15 cellular contexts compared by ENCODE assay signal in genomic region chr17:73349138-73349537, GRCh38. TPM values are rescaled to one million over a fixed set of nuclear protein-coding genes. Genes with fewer than 3 reads are reported as not detected.
DNase-seq lines count a peak whose midpoint lies in the region; ATAC-seq and TF ChIP-seq lines count a peak whose summit lies in the region.
"Had no signal": no experiment of that assay in that cellular context is flagged by ENCODE, and none has a peak within 500 bp of the region (broad histone marks: within the 10 kb centered on the region; RNA-seq: fewer than 3 reads in every experiment).

No MANE protein-coding gene starts in this region.

- no peak for ATAC-seq in GM18858 (IDR thresholded peaks at IDR 0.05; ENCODE audit: unreplicated experiment)
- ATAC-seq: activated CD4-positive, alpha-beta T cell treated with anti-CD3 and anti-CD28 coated beads for 36 hours; naive thymus-derived CD8-positive, alpha-beta T cell had no signal

- H3K27ac ChIP-seq in breast epithelium, result peak overlapping the region; percentile 93 to 95
- H3K27ac ChIP-seq in uterus, result peak overlapping the region; percentile 78 to 80
- no peak overlapping the region for H3K27ac ChIP-seq in brain microvascular endothelial cell

- H3K36me3 ChIP-seq in breast epithelium (no peaks in the 10 kb centered on the region), uterus (no peaks in the 10 kb centered on the region), brain microvascular endothelial cell (replicated peaks) (no peaks in the 10 kb centered on the region)

- TF ChIP-seq POLR2A in breast epithelium (IDR thresholded peaks at IDR 0.05), result peak; percentile 8
- no peak for TF ChIP-seq POLR2A in uterus (IDR thresholded peaks at IDR 0.05)

- POLR2A ChIA-PET in MCF 10A (lab: Yijun Ruan, JAX), result interaction anchor here (1.1 kb wide), 1 partner anchor 38 kb away, joined by 3 read pairs; the partner anchor contains the start of gene CDC42EP4

- no peak for TF ChIP-seq CTCF in breast epithelium (IDR thresholded peaks at IDR 0.05)
- TF ChIP-seq CTCF in MCF 10A (IDR thresholded peaks at IDR 0.05; ENCODE audit: unreplicated experiment), result no peak
- no peak for TF ChIP-seq CTCF in nephron progenitor cell (IDR thresholded peaks at IDR 0.05)
- no peak for TF ChIP-seq CTCF in uterus (IDR thresholded peaks at IDR 0.05)
- TF ChIP-seq CTCF in brain microvascular endothelial cell (IDR thresholded peaks at IDR 0.05; ENCODE audit: low read depth, low read length, missing control alignments), result no peak

- H3K27me3 ChIP-seq in breast epithelium, result no peaks in the 10 kb centered on the region
- H3K27me3 ChIP-seq in uterus, result no peaks in the 10 kb centered on the region
- H3K27me3 ChIP-seq in brain microvascular endothelial cell (replicated peaks), result no peaks in the 10 kb centered on the region

- H3K9me3 Mint-ChIP-seq in MCF 10A (ENCODE audit: unreplicated experiment), result no peaks in the 10 kb centered on the region
- peaks cover 3% of the 10 kb centered on the region for H3K9me3 Mint-ChIP-seq in nephron progenitor cell
- H3K9me3 Mint-ChIP-seq: dendritic cell treated with granulocyte-macrophage colony-stimulating factor and Interleukin-4, amounts not matched to agents 40 ng/mL and 50 ng/mL, for 4 days; naive thymus-derived CD8-positive, alpha-beta T cell had no signal

- no peaks in the 10 kb centered on the region for H3K27me3 Mint-ChIP-seq in MCF 10A (ENCODE audit: insufficient read depth, unreplicated experiment)
- peaks cover 8% of the 10 kb centered on the region for H3K27me3 Mint-ChIP-seq in nephron progenitor cell (ENCODE audit: low read depth, poor library complexity)
- H3K27me3 Mint-ChIP-seq: activated CD4-positive, alpha-beta T cell treated with anti-CD3 and anti-CD28 coated beads for 36 hours; dendritic cell treated with granulocyte-macrophage colony-stimulating factor and Interleukin-4, amounts not matched to agents 40 ng/mL and 50 ng/mL, for 4 days; naive thymus-derived CD8-positive, alpha-beta T cell had no signal

- in situ Hi-C loops in brain microvascular endothelial cell (cut with HindIII; ENCODE audit: low pct_ligation_motif_present, low sequenced_read_pairs), result no loop called here

- no peak overlapping the region for H3K4me3 ChIP-seq in breast epithelium
- no peak overlapping the region for H3K4me3 ChIP-seq in uterus
- H3K4me3 ChIP-seq in brain microvascular endothelial cell (ENCODE audit: low read depth, low read length), result no peak overlapping the region

- no peaks in the 10 kb centered on the region for H3K36me3 Mint-ChIP-seq in MCF 10A (ENCODE audit: insufficient read depth, unreplicated experiment)
- peaks cover 29% of the 10 kb centered on the region for H3K36me3 Mint-ChIP-seq in nephron progenitor cell (ENCODE audit: low read depth)

- H3K4me3 Mint-ChIP-seq in MCF 10A (ENCODE audit: unreplicated experiment) (no peak overlapping the region), nephron progenitor cell (no peak overlapping the region)
- H3K4me3 Mint-ChIP-seq: activated CD4-positive, alpha-beta T cell treated with anti-CD3 and anti-CD28 coated beads for 36 hours; dendritic cell treated with granulocyte-macrophage colony-stimulating factor and Interleukin-4, amounts not matched to agents 40 ng/mL and 50 ng/mL, for 4 days had no signal

- H3K4me1 ChIP-seq in breast epithelium, result peaks cover 0 to 8% of the 10 kb centered on the region in 2 donors
- H3K4me1 ChIP-seq in uterus, result peaks cover 8 to 13% of the 10 kb centered on the region in 2 donors

- CTCF ChIA-PET in MCF 10A (lab: Yijun Ruan, JAX), result interaction anchor here (0.8 to 0.9 kb wide), 3 partner anchors 9 to 93 kb away, joined by 3 to 4 read pairs (median 3); no protein-coding TSS in a partner anchor

- H3K27ac Mint-ChIP-seq in MCF 10A (ENCODE audit: low read depth, unreplicated experiment), result no peak overlapping the region
- peak overlapping the region; percentile 93 for H3K27ac Mint-ChIP-seq in nephron progenitor cell
- H3K27ac Mint-ChIP-seq: activated CD4-positive, alpha-beta T cell treated with anti-CD3 and anti-CD28 coated beads for 36 hours; dendritic cell treated with granulocyte-macrophage colony-stimulating factor and Interleukin-4, amounts not matched to agents 40 ng/mL and 50 ng/mL, for 4 days had no signal

- no peaks in the 10 kb centered on the region for H3K4me1 Mint-ChIP-seq in MCF 10A (ENCODE audit: insufficient read depth, unreplicated experiment)
- H3K4me1 Mint-ChIP-seq in nephron progenitor cell, result peaks cover 64% of the 10 kb centered on the region
- H3K4me1 Mint-ChIP-seq: activated CD4-positive, alpha-beta T cell treated with anti-CD3 and anti-CD28 coated beads for 36 hours; naive thymus-derived CD8-positive, alpha-beta T cell had no signal

- H3K9me3 ChIP-seq in breast epithelium (no peaks in the 10 kb centered on the region), uterus (no peaks in the 10 kb centered on the region)

- intact Hi-C loops in breast epithelium (cut with DNase I; ENCODE audit: low total_unique reads), result no loop called here
- intact Hi-C loops in MCF 10A (cut with micrococcal nuclease), result no loop called here
- intact Hi-C loops in uterus (cut with DNase I; ENCODE audit: low total_unique reads), result no loop called here

- no TSS peak for BruUV-seq in MCF 10A (replicated peaks; lab: Mats Ljungman, UMichigan)

- DNase-seq in breast epithelium (ENCODE audit: low spot score in 2 of 2), result peak in 1 of 2 donors; percentile 74
- no peak for DNase-seq in MCF 10A (ENCODE audit: unreplicated experiment)
- peak; percentile 90 for DNase-seq in globus pallidus (ENCODE audit: low spot score)
- DNase-seq in nephron progenitor cell, result no peak
- DNase-seq in uterus, result no peak
- DNase-seq in brain microvascular endothelial cell, result no peak
- DNase-seq in cerebellar nuclear complex (lab: John Stamatoyannopoulos, UW), result no peak
- DNase-seq: activated CD4-positive, alpha-beta T cell treated with anti-CD3 and anti-CD28 coated beads for 36 hours; activated gamma-delta T cell treated with Interleukin-2 at 50 U/mL for 16 hours; DND-41; naive thymus-derived CD8-positive, alpha-beta T cell; NCI-H1048; NCI-H69 had no signal

RNA-seq across cellular contexts. Expression of gene CDC42EP4, which starts 37.3 kb away (rescaled TPM):
- total RNA-seq in breast epithelium (100 to 1,000 TPM in 2 of 3 donors, 10 to 100 TPM in 1; 71.0 to 141 (median 112) TPM), MCF 10A (2022) (11.0 and 12.2 TPM in 2 replicates), uterus (100 to 1,000 TPM in 1 of 4 donors, 10 to 100 TPM in 3; 26.6 to 131 (median 70.7) TPM)
